ENCODE assay signal across 8 cellular contexts in genomic region chr1:211889307-211890090, GRCh38. TPM values are rescaled to one million over a fixed set of nuclear protein-coding genes. Genes with fewer than 3 reads are reported as not detected.
DNase-seq lines count a peak whose midpoint lies in the region; FAIRE-seq and TF ChIP-seq lines count a peak whose summit lies in the region.
"Not testable (repeated sequence)": the region's sequence is repeated elsewhere in the genome, so short reads cannot be mapped to it uniquely, and the experiment has no call there.

No MANE protein-coding gene starts in this region.

- not testable (repeated sequence) for H3K27ac ChIP-seq in HUES64 (ENCODE audit: low read depth, low read length); astrocyte (ENCODE audit: low read depth, low read length); mesenchymal stem cell (ENCODE audit: low read length, poor library complexity, severe bottlenecking)

- H3K4me3 ChIP-seq in HUES64 (ENCODE audit: low read length): peak overlapping the region; percentile 56
- H3K4me3 ChIP-seq in astrocyte (ENCODE audit: insufficient read depth, low read depth, low read length): not testable (repeated sequence)
- H3K4me3 ChIP-seq in iPS-11a (ENCODE audit: low read depth, low read length): peak overlapping the region; percentile 34
- peak overlapping the region in 1 of 2 experiments; percentile 55 for H3K4me3 ChIP-seq in mesenchymal stem cell (ENCODE audit: insufficient read depth in 1 of 2, low read depth in 1 of 2, low read length in 2 of 2)

- TF ChIP-seq CTCF in astrocyte (IDR thresholded peaks at IDR 0.05; ENCODE audit: insufficient read depth, low read depth, low read length); endothelial cell (IDR thresholded peaks at IDR 0.05; ENCODE audit: unreplicated experiment); neural crest cell (conservative IDR thresholded peaks at IDR 0.05); type B pancreatic cell (conservative IDR thresholded peaks at IDR 0.05): not testable (repeated sequence)

- not testable (repeated sequence) for H3K4ac ChIP-seq in mesenchymal stem cell (ENCODE audit: low read depth in 1 of 2, low read length in 2 of 2)

- H3K36me3 Mint-ChIP-seq in astrocyte (ENCODE audit: low read depth, unreplicated experiment); endothelial cell (ENCODE audit: low read depth, unreplicated experiment); neural crest cell (ENCODE audit: low read depth); type B pancreatic cell: not testable (repeated sequence)

- not testable (repeated sequence) for H2BK15ac ChIP-seq in mesenchymal stem cell (ENCODE audit: low read depth, poor library complexity, severe bottlenecking)

- H3K79me2 ChIP-seq in astrocyte (ENCODE audit: insufficient read depth, low read length): not testable (repeated sequence)

- not testable (repeated sequence) for H3K36me3 ChIP-seq in ES-I3 (ENCODE audit: insufficient read depth, low read length); HUES64 (ENCODE audit: insufficient read depth, low read length); astrocyte (ENCODE audit: insufficient read depth, low read length); mesenchymal stem cell (ENCODE audit: control insufficient read depth in 1 of 2, insufficient read depth in 2 of 2, low read depth in 1 of 2, low read length in 2 of 2)

- H3K9ac ChIP-seq in ES-I3 (ENCODE audit: low read depth, low read length) (peak overlapping the region; percentile 69), HUES64 (ENCODE audit: low read depth, low read length) (peak overlapping the region; percentile 60)
- H3K9ac ChIP-seq in astrocyte (ENCODE audit: low read length); mesenchymal stem cell (ENCODE audit: low read length): not testable (repeated sequence)

- not testable (repeated sequence) for H3K27me3 ChIP-seq in HUES64 (ENCODE audit: insufficient read depth, low read length); astrocyte (ENCODE audit: insufficient read depth, low read length)
- H3K27me3 ChIP-seq in mesenchymal stem cell (ENCODE audit: control insufficient read depth in 1 of 2, insufficient read depth in 1 of 2, low read length in 2 of 2): peaks cover 9 to 38% of the 10 kb centered on the region in 2 experiments

- H3K4me3 Mint-ChIP-seq in astrocyte (ENCODE audit: unreplicated experiment) (peak overlapping the region; percentile 8), endothelial cell (ENCODE audit: unreplicated experiment) (peak overlapping the region; percentile 80), neural crest cell (peak overlapping the region; percentile 69), type B pancreatic cell (peak overlapping the region; percentile 84)

- H2BK120ac ChIP-seq in mesenchymal stem cell (ENCODE audit: low read depth, low read length): not testable (repeated sequence)

- not testable (repeated sequence) for H3K9me3 ChIP-seq in ES-I3 (ENCODE audit: control insufficient read depth, insufficient read depth, low read length); HUES64 (ENCODE audit: insufficient read depth, low read depth, low read length); astrocyte (ENCODE audit: insufficient read depth, low read depth, low read length); mesenchymal stem cell (ENCODE audit: control insufficient read depth, low read length)

- not testable (repeated sequence) for H2BK12ac ChIP-seq in mesenchymal stem cell (ENCODE audit: low read length in 2 of 2)

- not testable (repeated sequence) for H3K9me3 Mint-ChIP-seq in astrocyte (ENCODE audit: unreplicated experiment); endothelial cell (ENCODE audit: unreplicated experiment); neural crest cell; type B pancreatic cell

- not testable (repeated sequence) for H4K91ac ChIP-seq in mesenchymal stem cell (ENCODE audit: low read length)

- WGBS in HUES64: 9% methylated on average over 50 of the region's 50 CpGs
- 12% methylated on average over 35 of the region's 50 CpGs for WGBS in mesenchymal stem cell

- H4K20me1 ChIP-seq in astrocyte (ENCODE audit: insufficient read depth, low read length): not testable (repeated sequence)

- not testable (repeated sequence) for FAIRE-seq in astrocyte (lab: Jason Lieb, UNC)

- H3K18ac ChIP-seq in mesenchymal stem cell (ENCODE audit: low read depth in 1 of 2, low read length in 2 of 2): not testable (repeated sequence)

- H4K8ac ChIP-seq in mesenchymal stem cell (ENCODE audit: low read length): not testable (repeated sequence)

- not testable (repeated sequence) for DNase-seq in astrocyte (ENCODE audit: low read depth)
- DNase-seq in endothelial cell (ENCODE audit: low spot score) (peak; percentile 21), mesenchymal stem cell (peak; percentile 4), neural crest cell (ENCODE audit: low read depth, low spot score) (peak; percentile 36), type B pancreatic cell (ENCODE audit: extremely low spot score, unreplicated experiment) (peak; percentile 74)

- H2BK5ac ChIP-seq in mesenchymal stem cell (ENCODE audit: low read depth, low read length, poor library complexity, severe bottlenecking): not testable (repeated sequence)

- not testable (repeated sequence) for H3K27ac Mint-ChIP-seq in astrocyte (ENCODE audit: unreplicated experiment); endothelial cell (ENCODE audit: unreplicated experiment)
- H3K27ac Mint-ChIP-seq in neural crest cell (ENCODE audit: unreplicated experiment): peak overlapping the region; percentile 3
- peak overlapping the region; percentile 19 for H3K27ac Mint-ChIP-seq in type B pancreatic cell

- H3K27me3 Mint-ChIP-seq in astrocyte (ENCODE audit: low read depth, unreplicated experiment): peaks cover 40% of the 10 kb centered on the region
- not testable (repeated sequence) for H3K27me3 Mint-ChIP-seq in endothelial cell (ENCODE audit: unreplicated experiment); neural crest cell (ENCODE audit: low read depth); type B pancreatic cell

- H3K79me1 ChIP-seq in mesenchymal stem cell (replicated peaks; ENCODE audit: low read length, poor library complexity, severe bottlenecking): not testable (repeated sequence)

- not testable (repeated sequence) for H3K14ac ChIP-seq in mesenchymal stem cell (ENCODE audit: low read length in 2 of 2)

- H2AK5ac ChIP-seq in mesenchymal stem cell (ENCODE audit: low read length, severe bottlenecking): not testable (repeated sequence)

- not testable (repeated sequence) for H3K23ac ChIP-seq in mesenchymal stem cell (ENCODE audit: low read length in 2 of 2)

- H3K4me1 ChIP-seq in ES-I3 (ENCODE audit: insufficient read depth, low read length); HUES64 (ENCODE audit: insufficient read depth, low read length); astrocyte (ENCODE audit: insufficient read depth, low read length); mesenchymal stem cell (ENCODE audit: control insufficient read depth, insufficient read depth, low read depth, low read length): not testable (repeated sequence)

- H2AFZ ChIP-seq in astrocyte (ENCODE audit: low read depth, low read length): not testable (repeated sequence)
- H2AFZ ChIP-seq in mesenchymal stem cell (ENCODE audit: low read depth, low read length): peak overlapping the region; percentile 54

- H3K4me1 Mint-ChIP-seq in astrocyte (ENCODE audit: low read depth, unreplicated experiment); endothelial cell (ENCODE audit: unreplicated experiment): not testable (repeated sequence)
- peaks cover 18% of the 10 kb centered on the region for H3K4me1 Mint-ChIP-seq in neural crest cell
- peaks cover 29% of the 10 kb centered on the region for H3K4me1 Mint-ChIP-seq in type B pancreatic cell (ENCODE audit: unreplicated experiment)

- H3K4me2 ChIP-seq in astrocyte (ENCODE audit: low read length): not testable (repeated sequence)
- peak overlapping the region; percentile 64 for H3K4me2 ChIP-seq in mesenchymal stem cell (ENCODE audit: low read length, poor library complexity, severe bottlenecking)

RNA-seq across cellular contexts. Expression of gene LPGAT1, which starts 58.9 kb away (rescaled TPM):
- 3.9 TPM for polyA plus RNA-seq in HUES64 (2013, experiment 1 of 2)
- polyA plus RNA-seq in HUES64 (2013, experiment 2 of 2): 5.2 TPM
- total RNA-seq in astrocyte (36.7 and 37.7 TPM in 2 replicates), endothelial cell (ENCODE audit: unreplicated experiment) (34.7 TPM), neural crest cell (28.5 and 30.3 TPM in 2 replicates), type B pancreatic cell (ENCODE audit: low replicate concordance) (31.3 and 34.4 TPM in 2 replicates)
- polyA plus RNA-seq in mesenchymal stem cell (2013, experiment 1 of 2): 19.9 TPM
- polyA plus RNA-seq in mesenchymal stem cell (2013, experiment 2 of 2): 20.2 TPM

Comparison
In these comparisons a context has a peak if more than half of its experiments do, and no peak if none do; other contexts are left out.
1. H3K4me3 Mint-ChIP-seq: peak in every context shown above with its lines; median percentile 84 in type B pancreatic cell; 80 in endothelial cell; 69 in neural crest cell; 8 in astrocyte.